ENCODE assay signal across 8 cellular contexts in genomic region chr1:37477198-37477931, GRCh38. TPM values are rescaled to one million over a fixed set of nuclear protein-coding genes. Genes with fewer than 3 reads are reported as not detected.
DNase-seq lines count a peak whose midpoint lies in the region; ATAC-seq and TF ChIP-seq lines count a peak whose summit lies in the region.

No MANE protein-coding gene starts in this region.

- 46 to 57% methylated on average over 5 to 10 of the region's 10 CpGs for WGBS in testis, 2 donors

- H3K27ac Mint-ChIP-seq in neural crest cell (ENCODE audit: unreplicated experiment), result no peak overlapping the region

- no peaks in the 10 kb centered on the region for H3K9me3 ChIP-seq in testis

- H3K27ac ChIP-seq in epithelial cell of prostate, result peak overlapping the region; percentile 99
- peak overlapping the region; percentile 75 to 94 for H3K27ac ChIP-seq in testis

- no peaks in the 10 kb centered on the region for H3K36me3 ChIP-seq in testis (ENCODE audit: low read depth, missing control alignments)

- peak; percentile 44 for ATAC-seq in GM21723 (IDR thresholded peaks at IDR 0.05; ENCODE audit: unreplicated experiment)

- H3K4me1 Mint-ChIP-seq in neural crest cell, result peaks cover 31% of the 10 kb centered on the region

- no peaks in the 10 kb centered on the region for H3K9me3 Mint-ChIP-seq in neural crest cell

- no peaks in the 10 kb centered on the region for H3K36me3 Mint-ChIP-seq in neural crest cell (ENCODE audit: low read depth)

- intact Hi-C loops in testis (cut with DNase I; ENCODE audit: low total_unique reads), result no loop called here

- no peaks in the 10 kb centered on the region for H3K27me3 ChIP-seq in testis

- peak overlapping the region; percentile 74 for H3K4me3 Mint-ChIP-seq in neural crest cell

- H3K4me1 ChIP-seq in testis, result peaks cover 55% of the 10 kb centered on the region

- peak overlapping the region; percentile 90 for H3K4me3 ChIP-seq in NB4 (ENCODE audit: low read depth, low read length)
- no peak overlapping the region for H3K4me3 ChIP-seq in testis

- DNase-seq in EL (peak; percentile 80), NB4 (ENCODE audit: low read depth) (peak; percentile 63), epithelial cell of prostate (ENCODE audit: low read depth, low spot score) (no peak), neural crest cell (ENCODE audit: low read depth, low spot score) (no peak), testis (no peak), NOMO-1 treated with dmso at 0.1 percent for 144 hours (lab: John Stamatoyannopoulos, UW; ENCODE audit: unreplicated experiment) (no peak)
- DNase-seq in activated CD8-positive, alpha-beta memory T cell treated with anti-CD3 and anti-CD28 coated beads, Interleukin-2, amount 50 U/mL, for 1 hour (ENCODE audit: extremely low read depth), result peak; percentile 71

- TF ChIP-seq POLR2A in NB4 (IDR thresholded peaks at IDR 0.05; ENCODE audit: extremely low read depth, insufficient read length), result no peak
- TF ChIP-seq POLR2A in testis (IDR thresholded peaks at IDR 0.05), result no peak

- no peak for TF ChIP-seq CTCF in NB4 (IDR thresholded peaks at IDR 0.05; ENCODE audit: low read depth, low read length)
- no peak for TF ChIP-seq CTCF in neural crest cell (conservative IDR thresholded peaks at IDR 0.05)
- no peak for TF ChIP-seq CTCF in testis (IDR thresholded peaks at IDR 0.05)

- H3K27me3 Mint-ChIP-seq in neural crest cell (ENCODE audit: low read depth), result peaks cover 17% of the 10 kb centered on the region

RNA-seq across cellular contexts. Expression of gene ZC3H12A, which starts 3.0 kb away (rescaled TPM):
- 3.0 and 3.6 TPM in 2 replicates for total RNA-seq in neural crest cell
- 1 to 10 TPM; 8.2 to 9.0 TPM for total RNA-seq in testis
- 6.3 TPM for polyA plus RNA-seq in testis (ENCODE audit: insufficient read depth, low read depth, low replicate concordance)

RNA-seq across cellular contexts. Expression of gene MEAF6, which starts 37.2 kb away (rescaled TPM):
- 77.3 and 83.4 TPM in 2 replicates for total RNA-seq in neural crest cell
- 100 to 1,000 TPM; 134 to 140 TPM for total RNA-seq in testis
- polyA plus RNA-seq in testis (ENCODE audit: insufficient read depth, low read depth, low replicate concordance), result 132 TPM

Comparison
In these comparisons a context has a peak if more than half of its experiments do, and no peak if none do; other contexts are left out.
1. DNase-seq: peak in EL (single experiment), NB4 (single experiment) and activated CD8-positive, alpha-beta memory T cell treated with anti-CD3 and anti-CD28 coated beads, Interleukin-2, amount 50 U/mL, for 1 hour (single experiment); none in epithelial cell of prostate (single experiment), neural crest cell (single experiment), testis (single experiment) and NOMO-1 treated with dmso at 0.1 percent for 144 hours (single experiment).